Comparison of ENCODE assay signal across 28 cellular contexts in genomic region chr4:25213327-25213979, GRCh38.
"Had no signal": no experiment of that assay in that cellular context is flagged by ENCODE, and none has a peak within 500 bp of the region (broad histone marks: within the 10 kb centered on the region; RNA-seq: fewer than 3 reads in every experiment).

No MANE protein-coding gene starts in this region.

- H3K4me3 ChIP-seq: left lung, lung, neural progenitor cell, ovary, sigmoid colon, smooth muscle cell, tibial nerve, vagina had no signal

- H3K27me3 Mint-ChIP-seq: naive B cell; progenitor cell of endocrine pancreas; stimulated activated memory B cell treated with anti-CD40 and anti-IgM and Interleukin-4, amounts not matched to agents 10 μg/mL and 1 μg/mL and 100 μg/mL, for 72 hours; stimulated activated naive CD8-positive, alpha-beta T cell treated with anti-CD3 and anti-CD28 coated beads, Interleukin-15, amount 100 ng/mL, for 72 hours; type B pancreatic cell had no signal

- H3K9ac ChIP-seq: neural progenitor cell had no signal

- H3K9me3 ChIP-seq: neutrophil, ovary, vagina had no signal

- DNase-seq: islet precursor cell; left lung; mesendoderm; naive B cell; natural killer cell; nephron progenitor cell; occipital lobe; ovary; retina; right cardiac atrium; sigmoid colon; stimulated activated CD4-positive, alpha-beta T cell treated with anti-CD3 and anti-CD28 coated beads, Interleukin-1b, Interleukin-23, amount 100 ng/mL, for 48 hours; stimulated activated CD4-positive, alpha-beta T cell treated with anti-CD3 and anti-CD28 coated beads, Interleukin-2, amount 100 ng/mL, for 48 hours; stimulated activated CD4-positive, alpha-beta T cell treated with anti-CD3 and anti-CD28 coated beads, Interleukin-4, amount 100 ng/mL, for 4 hours; stimulated activated CD8-positive, alpha-beta memory T cell treated with anti-CD3 and anti-CD28 coated beads, Interleukin-4, amount 100 ng/mL, for 48 hours; stimulated activated naive CD4-positive, alpha-beta T cell treated with Interleukin-2 at 50 U/mL for 16 hours; stimulated activated naive CD8-positive, alpha-beta T cell treated with anti-CD3 and anti-CD28 coated beads, Interleukin-15, amount 100 ng/mL, for 72 hours; substantia nigra had no signal

- H3K4me1 Mint-ChIP-seq: naive B cell; natural killer cell; nephron progenitor cell; stimulated activated memory B cell treated with anti-CD40 and anti-IgM and Interleukin-4, amounts not matched to agents 10 μg/mL and 1 μg/mL and 100 μg/mL, for 72 hours; stimulated activated naive CD8-positive, alpha-beta T cell treated with anti-CD3 and anti-CD28 coated beads, Interleukin-15, amount 100 ng/mL, for 72 hours had no signal

- H3K36me3 Mint-ChIP-seq: natural killer cell, neural progenitor cell had no signal

- H3K27ac Mint-ChIP-seq: mesothelial cell of epicardium; naive B cell; natural killer cell; nephron progenitor cell; neural progenitor cell; progenitor cell of endocrine pancreas; stimulated activated memory B cell treated with anti-CD40 and anti-IgM and Interleukin-4, amounts not matched to agents 10 μg/mL and 1 μg/mL and 100 μg/mL, for 72 hours; stimulated activated naive CD8-positive, alpha-beta T cell treated with anti-CD3 and anti-CD28 coated beads, Interleukin-15, amount 100 ng/mL, for 72 hours; type B pancreatic cell had no signal

- H3K4me3 Mint-ChIP-seq: mesothelial cell of epicardium; naive B cell; natural killer cell; nephron progenitor cell; neural progenitor cell; stimulated activated memory B cell treated with anti-CD40 and anti-IgM and Interleukin-4, amounts not matched to agents 10 μg/mL and 1 μg/mL and 100 μg/mL, for 72 hours; stimulated activated naive CD8-positive, alpha-beta T cell treated with anti-CD3 and anti-CD28 coated beads, Interleukin-15, amount 100 ng/mL, for 72 hours; type B pancreatic cell had no signal

- ATAC-seq: left lung; natural killer cell; right cardiac atrium; stimulated activated memory B cell treated with anti-CD40 and anti-IgM and Interleukin-4, amounts not matched to agents 10 μg/mL and 1 μg/mL and 100 μg/mL, for 72 hours; stimulated activated naive CD8-positive, alpha-beta T cell treated with anti-CD3 and anti-CD28 coated beads, Interleukin-15, amount 100 ng/mL, for 72 hours had no signal

- H3K27ac ChIP-seq: left lung, neural progenitor cell, neutrophil, ovary, sigmoid colon, tibial nerve, vagina had no signal

- H3K27me3 ChIP-seq: left lung, neural progenitor cell, neutrophil, ovary, sigmoid colon, tibial nerve, vagina had no signal

- H3K4me1 ChIP-seq: left lung, neural progenitor cell, sigmoid colon, tibial nerve, vagina had no signal

- H3K36me3 ChIP-seq: left lung, neural progenitor cell, neutrophil, ovary, sigmoid colon, tibial nerve, vagina had no signal
